Comparison of ENCODE assay signal across 4 cellular contexts in the genomic region with DNA sequence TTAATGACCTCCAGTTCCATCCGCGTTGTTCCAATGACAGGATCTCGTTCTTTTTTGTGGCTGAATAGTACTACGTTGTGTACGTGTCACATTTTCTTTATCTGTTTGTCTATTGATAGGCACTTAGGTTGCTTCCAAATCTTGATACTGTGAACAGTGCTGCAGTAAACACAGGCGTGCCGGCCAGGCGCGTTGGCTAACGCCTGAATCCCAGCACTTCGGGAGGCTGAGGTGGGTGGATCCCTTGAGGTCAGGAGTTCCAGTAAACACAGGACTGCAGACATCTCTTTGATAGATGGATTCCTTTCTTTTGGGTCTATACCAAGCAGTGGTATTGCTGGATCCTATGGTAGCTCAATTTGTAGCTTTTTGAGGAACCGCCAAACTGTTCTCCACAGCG.
A peak's percentile ranks its signal among the peaks of the same experiment; 100 is the strongest.
DNase-seq lines count a peak whose midpoint lies in the region; ATAC-seq, FAIRE-seq and TF ChIP-seq lines count a peak whose summit lies in the region.
"Not testable (repeated sequence)": the region's sequence is repeated elsewhere in the genome, so short reads cannot be mapped to it uniquely, and the experiment has no call there.

No MANE protein-coding gene starts in this region.

- POLR2A ChIA-PET in HepG2 (lab: Yijun Ruan, JAX) = not testable (repeated sequence)

- not testable (repeated sequence) for H3K4me1 ChIP-seq in HepG2 (ENCODE audit: insufficient read depth, low read length)

- not testable (repeated sequence) for H3K9me3 Mint-ChIP-seq in activated naive CD4-positive, alpha-beta T cell treated with anti-CD3 and anti-CD28 coated beads, Interleukin-2, amount 50 U/mL, for 24 hours; endothelial cell (ENCODE audit: unreplicated experiment); nephron progenitor cell

- CTCF ChIA-PET in HepG2 (lab: Yijun Ruan, JAX; ENCODE audit: low intra/inter-chr PET ratio, low total read pairs) = not testable (repeated sequence)

- not testable (repeated sequence) for TF ChIP-seq CTCF in endothelial cell (IDR thresholded peaks at IDR 0.05; ENCODE audit: unreplicated experiment); HepG2 (CRISPR knock-in tag; IDR thresholded peaks at IDR 0.05); nephron progenitor cell (IDR thresholded peaks at IDR 0.05)

- not testable (repeated sequence) for TF ChIP-seq EP300 in HepG2 (IDR thresholded peaks at IDR 0.05; ENCODE audit: low read depth in 2 of 2, low read length in 2 of 2); HepG2 (CRISPR knock-in tag; IDR thresholded peaks at IDR 0.05; ENCODE audit: borderline replicate concordance)

- 23% methylated on average over 13 of the region's 13 CpGs for WGBS in HepG2 (ENCODE audit: low lambda C conversion rate)

- H3K4me3 Mint-ChIP-seq in activated naive CD4-positive, alpha-beta T cell treated with anti-CD3 and anti-CD28 coated beads, Interleukin-2, amount 50 U/mL, for 24 hours; endothelial cell (ENCODE audit: unreplicated experiment); nephron progenitor cell: not testable (repeated sequence)

- not testable (repeated sequence) for H4K20me1 ChIP-seq in HepG2 (ENCODE audit: insufficient read depth, low read length)

- not testable (repeated sequence) for H3K9me3 ChIP-seq in HepG2 (ENCODE audit: low read length)

- not testable (repeated sequence) for H3K36me3 ChIP-seq in HepG2 (replicated peaks in 1 of 2; ENCODE audit: control insufficient read depth in 1 of 2, insufficient read depth in 2 of 2, low read length in 2 of 2)

- DNase-seq in endothelial cell (ENCODE audit: low spot score); HepG2 (ENCODE audit: low spot score); nephron progenitor cell: not testable (repeated sequence)

- H3K79me2 ChIP-seq in HepG2 (ENCODE audit: insufficient read depth, low read length) = not testable (repeated sequence)

- peak; percentile 42 for FAIRE-seq in HepG2 (lab: Jason Lieb, UNC)

- peaks cover 13 to 67% of the 10 kb centered on the region in 2 experiments; a peak in 4 of 5 replicates for H3K27me3 ChIP-seq in HepG2 (ENCODE audit: control insufficient read depth in 1 of 2, insufficient read depth in 2 of 2, low read length in 2 of 2)

- TF ChIP-seq RAD21 in HepG2 (CRISPR knock-in tag; IDR thresholded peaks at IDR 0.05) = not testable (repeated sequence)

- H3K4me2 ChIP-seq in HepG2 (ENCODE audit: low read depth, low read length) = not testable (repeated sequence)

- intact Hi-C loops in HepG2 (cut with micrococcal nuclease; ENCODE audit: unreplicated experiment) = not testable (repeated sequence)

- in situ Hi-C loops in HepG2 (cut with HindIII; ENCODE audit: extremely low pct_ligation_motif_present, low pct_unique_long_range_greater_than_20kb) = not testable (repeated sequence)

- not testable (repeated sequence) for H3K36me3 Mint-ChIP-seq in activated naive CD4-positive, alpha-beta T cell treated with anti-CD3 and anti-CD28 coated beads, Interleukin-2, amount 50 U/mL, for 24 hours; endothelial cell (ENCODE audit: low read depth, unreplicated experiment); nephron progenitor cell (ENCODE audit: low read depth)

- H3K27ac ChIP-seq in HepG2 (ENCODE audit: extremely low read length, insufficient read depth, low read length) = not testable (repeated sequence)

- H3K4me3 ChIP-seq in HepG2 (replicated peaks in 1 of 3; ENCODE audit: insufficient read depth in 1 of 3, low read depth in 2 of 3, low read length in 3 of 3) = not testable (repeated sequence)

- TF ChIP-seq POLR2A in HepG2 (IDR thresholded peaks at IDR 0.05; ENCODE audit: insufficient read depth in 1 of 2, low read depth in 2 of 2, low read length in 2 of 2) = not testable (repeated sequence)

- not testable (repeated sequence) for H3K9ac ChIP-seq in HepG2 (ENCODE audit: insufficient read depth, low read depth, low read length)

- not testable (repeated sequence) for ATAC-seq in HepG2

- peak overlapping the region; percentile 21 for H3K27ac Mint-ChIP-seq in activated naive CD4-positive, alpha-beta T cell treated with anti-CD3 and anti-CD28 coated beads, Interleukin-2, amount 50 U/mL, for 24 hours
- H3K27ac Mint-ChIP-seq in endothelial cell (ENCODE audit: unreplicated experiment) = peak overlapping the region; percentile 76
- peak overlapping the region; percentile 8 for H3K27ac Mint-ChIP-seq in nephron progenitor cell

- not testable (repeated sequence) for H3K4me1 Mint-ChIP-seq in activated naive CD4-positive, alpha-beta T cell treated with anti-CD3 and anti-CD28 coated beads, Interleukin-2, amount 50 U/mL, for 24 hours; endothelial cell (ENCODE audit: unreplicated experiment)
- H3K4me1 Mint-ChIP-seq in nephron progenitor cell = peaks cover 44% of the 10 kb centered on the region

- not testable (repeated sequence) for BruUV-seq in HepG2 (replicated peaks; lab: Mats Ljungman, UMichigan)

- H2AFZ ChIP-seq in HepG2 (ENCODE audit: low read length) = not testable (repeated sequence)

- not testable (repeated sequence) for H3K27me3 Mint-ChIP-seq in activated naive CD4-positive, alpha-beta T cell treated with anti-CD3 and anti-CD28 coated beads, Interleukin-2, amount 50 U/mL, for 24 hours; endothelial cell (ENCODE audit: unreplicated experiment)
- H3K27me3 Mint-ChIP-seq in nephron progenitor cell (ENCODE audit: low read depth, poor library complexity) = peaks cover 18% of the 10 kb centered on the region

Comparison
In these comparisons a context has a peak if more than half of its experiments do, and no peak if none do; other contexts are left out.
1. H3K27ac Mint-ChIP-seq: peak in every context shown above with its lines; median percentile 76 in endothelial cell; 21 in activated naive CD4-positive, alpha-beta T cell treated with anti-CD3 and anti-CD28 coated beads, Interleukin-2, amount 50 U/mL, for 24 hours; 8 in nephron progenitor cell.